ENCODE assay signal across 8 cellular contexts in the genomic region with DNA sequence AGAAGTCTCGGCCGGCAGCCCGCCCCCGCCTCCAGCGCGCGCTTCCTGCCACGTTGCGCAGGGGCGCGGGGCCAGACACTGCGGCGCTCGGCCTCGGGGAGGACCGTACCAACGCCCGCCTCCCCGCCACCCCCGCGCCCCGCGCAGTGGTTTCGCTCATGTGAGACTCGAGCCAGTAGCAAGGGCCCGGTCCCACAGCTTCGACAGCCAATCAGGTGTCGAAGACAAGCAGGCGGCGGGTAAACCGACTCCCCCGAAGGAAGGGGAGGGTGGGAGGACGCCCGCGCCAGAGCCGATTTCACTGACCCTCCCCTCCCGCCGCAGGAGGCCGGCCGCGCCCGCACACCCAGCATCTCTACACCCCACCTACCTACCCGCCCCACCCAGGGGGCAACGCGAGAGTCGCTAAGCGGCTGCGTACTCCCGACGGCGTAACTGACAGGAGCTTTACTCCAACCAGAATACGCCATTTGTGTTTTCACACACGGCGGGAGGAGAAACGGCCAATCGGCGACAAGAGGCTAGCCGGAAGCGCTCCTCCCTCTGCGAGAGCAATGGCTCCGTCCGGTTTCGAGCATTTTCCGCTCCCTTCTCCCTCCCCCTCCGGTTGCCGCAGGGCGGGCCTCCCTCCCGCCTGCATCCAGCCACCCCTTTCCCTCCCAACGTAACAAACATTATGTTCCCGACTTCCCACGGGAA. TPM values are rescaled to one million over a fixed set of nuclear protein-coding genes. Genes with fewer than 3 reads are reported as not detected.
A peak's percentile ranks its signal among the peaks of the same experiment; 100 is the strongest.
DNase-seq lines count a peak whose midpoint lies in the region; ATAC-seq, FAIRE-seq and TF ChIP-seq lines count a peak whose summit lies in the region.

No MANE protein-coding gene starts in this region.

- WGBS in heart right ventricle, 2 donors = 0% methylated on average over 64 to 71 of the region's 71 CpGs

- H3K9me3 ChIP-seq in heart right ventricle = no peaks in the 10 kb centered on the region

- H3K9me3 Mint-ChIP-seq in T-cell (no peaks in the 10 kb centered on the region), type B pancreatic cell (no peaks in the 10 kb centered on the region)

- H3K27me3 ChIP-seq in heart right ventricle = no peaks in the 10 kb centered on the region

- intact Hi-C loops in heart right ventricle (cut with DNase I) = loop anchor here in 5 of 10 donors (1.0 to 5.0 kb wide), 4 partner anchors 26 to 34 kb away; a partner anchor contains a TSS

- H3K36me3 ChIP-seq in heart right ventricle = peaks cover 0 to 37% (median 10%) of the 10 kb centered on the region in 9 donors

- TF ChIP-seq POLR2A in GM12892 (IDR thresholded peaks at IDR 0.05; ENCODE audit: low read depth, low read length) = peak; percentile 96

- ATAC-seq in HG02870 (IDR thresholded peaks at IDR 0.05; ENCODE audit: unreplicated experiment) (peak; percentile 71), T-cell (replicated peaks in 1 of 4) (peak; percentile 69 to 75 (median 70)), heart right ventricle (peak; percentile 85 to 95 (median 91))

- H3K27me3 Mint-ChIP-seq in T-cell (no peaks in the 10 kb centered on the region), type B pancreatic cell (no peaks in the 10 kb centered on the region)

- POLR2A ChIA-PET in T-cell (lab: Charles Lee) = interaction anchor here (0.8 to 3.7 kb wide), 8 partner anchors 8 to 252 kb away, joined by 3 to 47 read pairs (median 4); a partner anchor contains a TSS

- peak; percentile 71 for DNase-seq in GM12892 (ENCODE audit: insufficient read length)
- peak; percentile 98 for DNase-seq in NCI-H146 (lab: John Stamatoyannopoulos, UW)
- DNase-seq in T-cell = peak; percentile 97 to 100 (median 99)
- peak; percentile 100 for DNase-seq in amniotic epithelial cell (ENCODE audit: low read depth)
- DNase-seq in heart right ventricle = peak; percentile 98
- peak; percentile 99 for DNase-seq in pons (ENCODE audit: low spot score)
- peak; percentile 100 for DNase-seq in type B pancreatic cell (ENCODE audit: extremely low spot score, unreplicated experiment)

- FAIRE-seq in GM12892 (lab: Jason Lieb, UNC) = peak; percentile 98

- H3K4me1 ChIP-seq in heart right ventricle = peaks cover 16 to 77% (median 67%) of the 10 kb centered on the region in 9 donors

- H3K27ac ChIP-seq in heart right ventricle = peak overlapping the region; percentile 90 to 99 (median 99)

- TF ChIP-seq CTCF in heart right ventricle (IDR thresholded peaks at IDR 0.05) = peak in 1 of 9 donors; percentile 3
- no peak for TF ChIP-seq CTCF in type B pancreatic cell (conservative IDR thresholded peaks at IDR 0.05)

- H3K27ac Mint-ChIP-seq in T-cell (peak overlapping the region; percentile 97 to 98), type B pancreatic cell (peak overlapping the region; percentile 99)

- H3K4me3 ChIP-seq in heart right ventricle = peak overlapping the region; percentile 49 to 97 (median 90)

- CTCF ChIA-PET in T-cell (lab: Charles Lee) = interaction anchor here (1.1 to 2.8 kb wide), 4 partner anchors 8 to 44 kb away, joined by 5 to 24 read pairs (median 10); a partner anchor contains a TSS

- H3K4me3 Mint-ChIP-seq in T-cell = peak overlapping the region; percentile 93 to 100 (median 95)
- H3K4me3 Mint-ChIP-seq in type B pancreatic cell = peak overlapping the region; percentile 96

- H3K4me1 Mint-ChIP-seq in T-cell (peaks cover 73 to 79% (median 75%) of the 10 kb centered on the region in 3 donors), type B pancreatic cell (ENCODE audit: unreplicated experiment) (peaks cover 43% of the 10 kb centered on the region)

- peaks cover 14% of the 10 kb centered on the region for H3K36me3 Mint-ChIP-seq in T-cell
- peaks cover 9% of the 10 kb centered on the region for H3K36me3 Mint-ChIP-seq in type B pancreatic cell

RNA-seq across cellular contexts. Expression of a gene that starts 0.6 kb away (rescaled TPM):
- polyA plus RNA-seq in GM12892 (2012; ENCODE audit: missing spikeins) = 60.5 TPM
- total RNA-seq in T-cell (100 to 1,000 TPM; 119 to 131 (median 125) TPM), heart right ventricle (10 to 100 TPM; 45.0 to 64.7 (median 57.5) TPM), type B pancreatic cell (ENCODE audit: low replicate concordance) (153 and 192 TPM in 2 replicates)
- polyA plus RNA-seq in heart right ventricle = 10 to 100 TPM; 10.8 to 42.7 TPM

RNA-seq across cellular contexts. Expression of a gene that starts 33.9 kb away (rescaled TPM):
- polyA plus RNA-seq in GM12892 (2012; ENCODE audit: missing spikeins) = 45.9 TPM
- 10 to 100 TPM; 33.3 to 44.4 (median 43.5) TPM for total RNA-seq in T-cell
- total RNA-seq in heart right ventricle = 10 to 100 TPM; 40.3 to 72.1 (median 52.5) TPM
- 10 to 100 TPM; 40.7 to 57.4 TPM for polyA plus RNA-seq in heart right ventricle
- 56.8 and 59.2 TPM in 2 replicates for total RNA-seq in type B pancreatic cell (ENCODE audit: low replicate concordance)

Comparison
In these comparisons a context has a peak if more than half of its experiments do, and no peak if none do; other contexts are left out.
1. Peak in every context shown above with its lines: DNase-seq, ATAC-seq, H3K4me3 ChIP-seq and H3K27ac ChIP-seq.